1 cellular context compared by ENCODE assay signal in genomic region chr1:40691538-40692428, GRCh38.
TF ChIP-seq lines count a peak whose summit lies in the region.

NFYC (plus strand) TSS chr1:40691704; CDS start chr1:40738844, 47,140 bp downstream.

TF ChIP-seq in HepG2, 621 proteins besides CTCF, POLR2A, EP300 and RAD21 (continued from another document and continues in another):
- peak; percentile 62 for TF ChIP-seq PATZ1 (CRISPR knock-in tag; IDR thresholded peaks at IDR 0.05)
- TF ChIP-seq HNRNPLL (IDR thresholded peaks at IDR 0.05; ENCODE audit: low read depth, low read length, poor library complexity, severe bottlenecking), result peak; percentile 77
- peak; percentile 94; the same call in 1 of the 2 replicates for TF ChIP-seq PCBP1 (IDR thresholded peaks at IDR 0.05; ENCODE audit: borderline replicate concordance, low read depth, low read length)
- TF ChIP-seq SP2 (CRISPR knock-in tag; IDR thresholded peaks at IDR 0.05), result peak; percentile 65
- TF ChIP-seq ZNF510 (CRISPR knock-in tag; IDR thresholded peaks at IDR 0.05; ENCODE audit: low read depth), result peak; percentile 80; the same call in 1 of the 2 replicates
- TF ChIP-seq CEBPZ (IDR thresholded peaks at IDR 0.05; ENCODE audit: low read length), result no peak
- TF ChIP-seq ARHGAP35 (CRISPR knock-in tag; IDR thresholded peaks at IDR 0.05; ENCODE audit: borderline replicate concordance), result peak; percentile 98; the same call in 1 of the 2 replicates
- TF ChIP-seq JUNB (CRISPR knock-in tag; IDR thresholded peaks at IDR 0.05; ENCODE audit: borderline replicate concordance), result no peak; the same call in 1 of the 2 replicates
- TF ChIP-seq MBD4 (IDR thresholded peaks at IDR 0.05; ENCODE audit: borderline replicate concordance, low read length), result no peak
- peak; percentile 92 for TF ChIP-seq ZNF781 (CRISPR knock-in tag; IDR thresholded peaks at IDR 0.05; ENCODE audit: borderline replicate concordance, not compliant biosample characterization)
- peak; percentile 41 for TF ChIP-seq ZNF121 (CRISPR knock-in tag; IDR thresholded peaks at IDR 0.05)
- no peak; the same call in 1 of the 2 replicates for TF ChIP-seq ZNF652 (CRISPR knock-in tag; IDR thresholded peaks at IDR 0.05; ENCODE audit: borderline replicate concordance, low read depth)
- TF ChIP-seq GABPA (IDR thresholded peaks at IDR 0.05; ENCODE audit: low read depth, low read length), result no peak
- TF ChIP-seq GABPA (CRISPR knock-in tag; IDR thresholded peaks at IDR 0.05; ENCODE audit: low read depth), result no peak
- TF ChIP-seq ZNF547 (CRISPR knock-in tag; IDR thresholded peaks at IDR 0.05), result peak; percentile 97
- peak; percentile 96 for TF ChIP-seq TAF1 (CRISPR knock-in tag; IDR thresholded peaks at IDR 0.05)
- TF ChIP-seq, protein P1, sequence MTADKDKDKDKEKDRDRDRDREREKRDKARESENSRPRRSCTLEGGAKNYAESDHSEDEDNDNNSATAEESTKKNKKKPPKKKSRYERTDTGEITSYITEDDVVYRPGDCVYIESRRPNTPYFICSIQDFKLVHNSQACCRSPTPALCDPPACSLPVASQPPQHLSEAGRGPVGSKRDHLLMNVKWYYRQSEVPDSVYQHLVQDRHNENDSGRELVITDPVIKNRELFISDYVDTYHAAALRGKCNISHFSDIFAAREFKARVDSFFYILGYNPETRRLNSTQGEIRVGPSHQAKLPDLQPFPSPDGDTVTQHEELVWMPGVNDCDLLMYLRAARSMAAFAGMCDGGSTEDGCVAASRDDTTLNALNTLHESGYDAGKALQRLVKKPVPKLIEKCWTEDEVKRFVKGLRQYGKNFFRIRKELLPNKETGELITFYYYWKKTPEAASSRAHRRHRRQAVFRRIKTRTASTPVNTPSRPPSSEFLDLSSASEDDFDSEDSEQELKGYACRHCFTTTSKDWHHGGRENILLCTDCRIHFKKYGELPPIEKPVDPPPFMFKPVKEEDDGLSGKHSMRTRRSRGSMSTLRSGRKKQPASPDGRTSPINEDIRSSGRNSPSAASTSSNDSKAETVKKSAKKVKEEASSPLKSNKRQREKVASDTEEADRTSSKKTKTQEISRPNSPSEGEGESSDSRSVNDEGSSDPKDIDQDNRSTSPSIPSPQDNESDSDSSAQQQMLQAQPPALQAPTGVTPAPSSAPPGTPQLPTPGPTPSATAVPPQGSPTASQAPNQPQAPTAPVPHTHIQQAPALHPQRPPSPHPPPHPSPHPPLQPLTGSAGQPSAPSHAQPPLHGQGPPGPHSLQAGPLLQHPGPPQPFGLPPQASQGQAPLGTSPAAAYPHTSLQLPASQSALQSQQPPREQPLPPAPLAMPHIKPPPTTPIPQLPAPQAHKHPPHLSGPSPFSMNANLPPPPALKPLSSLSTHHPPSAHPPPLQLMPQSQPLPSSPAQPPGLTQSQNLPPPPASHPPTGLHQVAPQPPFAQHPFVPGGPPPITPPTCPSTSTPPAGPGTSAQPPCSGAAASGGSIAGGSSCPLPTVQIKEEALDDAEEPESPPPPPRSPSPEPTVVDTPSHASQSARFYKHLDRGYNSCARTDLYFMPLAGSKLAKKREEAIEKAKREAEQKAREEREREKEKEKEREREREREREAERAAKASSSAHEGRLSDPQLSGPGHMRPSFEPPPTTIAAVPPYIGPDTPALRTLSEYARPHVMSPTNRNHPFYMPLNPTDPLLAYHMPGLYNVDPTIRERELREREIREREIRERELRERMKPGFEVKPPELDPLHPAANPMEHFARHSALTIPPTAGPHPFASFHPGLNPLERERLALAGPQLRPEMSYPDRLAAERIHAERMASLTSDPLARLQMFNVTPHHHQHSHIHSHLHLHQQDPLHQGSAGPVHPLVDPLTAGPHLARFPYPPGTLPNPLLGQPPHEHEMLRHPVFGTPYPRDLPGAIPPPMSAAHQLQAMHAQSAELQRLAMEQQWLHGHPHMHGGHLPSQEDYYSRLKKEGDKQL (CRISPR knock-in tag; IDR thresholded peaks at IDR 0.05; ENCODE audit: low read depth), result no peak
- TF ChIP-seq, protein P2, sequence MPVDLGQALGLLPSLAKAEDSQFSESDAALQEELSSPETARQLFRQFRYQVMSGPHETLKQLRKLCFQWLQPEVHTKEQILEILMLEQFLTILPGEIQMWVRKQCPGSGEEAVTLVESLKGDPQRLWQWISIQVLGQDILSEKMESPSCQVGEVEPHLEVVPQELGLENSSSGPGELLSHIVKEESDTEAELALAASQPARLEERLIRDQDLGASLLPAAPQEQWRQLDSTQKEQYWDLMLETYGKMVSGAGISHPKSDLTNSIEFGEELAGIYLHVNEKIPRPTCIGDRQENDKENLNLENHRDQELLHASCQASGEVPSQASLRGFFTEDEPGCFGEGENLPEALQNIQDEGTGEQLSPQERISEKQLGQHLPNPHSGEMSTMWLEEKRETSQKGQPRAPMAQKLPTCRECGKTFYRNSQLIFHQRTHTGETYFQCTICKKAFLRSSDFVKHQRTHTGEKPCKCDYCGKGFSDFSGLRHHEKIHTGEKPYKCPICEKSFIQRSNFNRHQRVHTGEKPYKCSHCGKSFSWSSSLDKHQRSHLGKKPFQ (CRISPR knock-in tag; IDR thresholded peaks at IDR 0.05; ENCODE audit: insufficient replicate concordance), result peak; percentile 87
- 0 out of 2 replicates have a peak, but pooled peaks have one; percentile 76 for TF ChIP-seq ZNF367 (CRISPR knock-in tag; IDR thresholded peaks at IDR 0.05; ENCODE audit: borderline replicate concordance)
- peak; percentile 98 for TF ChIP-seq ZC3H4 (CRISPR knock-in tag; IDR thresholded peaks at IDR 0.05; ENCODE audit: borderline replicate concordance)
- TF ChIP-seq HOXA9 (CRISPR knock-in tag; IDR thresholded peaks at IDR 0.05; ENCODE audit: borderline replicate concordance), result no peak; the same call in 1 of the 2 replicates
- TF ChIP-seq CCAR2 (optimal IDR thresholded peaks at IDR 0.05; ENCODE audit: low read depth, low read length), result no peak
- 0 out of 2 replicates have a peak, but pooled peaks have one; percentile 83 for TF ChIP-seq RARG (CRISPR knock-in tag; IDR thresholded peaks at IDR 0.05; ENCODE audit: low read depth)
- peak; percentile 64; the same call in 1 of the 2 replicates for TF ChIP-seq ZNF20 (CRISPR knock-in tag; IDR thresholded peaks at IDR 0.05)
- peak; percentile 96; the same call in 1 of the 2 replicates for TF ChIP-seq ZFP82 (CRISPR knock-in tag; IDR thresholded peaks at IDR 0.05; ENCODE audit: borderline replicate concordance)
- peak; percentile 72; the same call in 1 of the 2 replicates for TF ChIP-seq MZF1 (CRISPR knock-in tag; IDR thresholded peaks at IDR 0.05; ENCODE audit: borderline replicate concordance)
- peak; percentile 98 for TF ChIP-seq ZNF749 (CRISPR knock-in tag; IDR thresholded peaks at IDR 0.05; ENCODE audit: borderline replicate concordance)
- peak; percentile 82; the same call in 1 of the 2 replicates for TF ChIP-seq ZNF30 (CRISPR knock-in tag; IDR thresholded peaks at IDR 0.05)
- TF ChIP-seq ZNF850 (CRISPR knock-in tag; conservative IDR thresholded peaks at IDR 0.05), result no peak
- TF ChIP-seq ZNF569 (CRISPR knock-in tag; IDR thresholded peaks at IDR 0.05; ENCODE audit: borderline replicate concordance), result no peak
- TF ChIP-seq GPN1 (CRISPR knock-in tag; IDR thresholded peaks at IDR 0.05; ENCODE audit: borderline replicate concordance), result no peak
- TF ChIP-seq ZNF615 (CRISPR knock-in tag; IDR thresholded peaks at IDR 0.05; ENCODE audit: borderline replicate concordance), result 0 out of 2 replicates have a peak, but pooled peaks have one; percentile 85
- TF ChIP-seq ZNF354B (CRISPR knock-in tag; IDR thresholded peaks at IDR 0.05), result no peak
- TF ChIP-seq CREB1 (IDR thresholded peaks at IDR 0.05), result peak; percentile 52; the same call in 1 of the 2 replicates
- peak; percentile 87 for TF ChIP-seq CREB1 (CRISPR knock-in tag; IDR thresholded peaks at IDR 0.05)
- TF ChIP-seq RBAK (CRISPR knock-in tag; IDR thresholded peaks at IDR 0.05), result no peak
- TF ChIP-seq MEIS1 (CRISPR knock-in tag; IDR thresholded peaks at IDR 0.05; ENCODE audit: borderline replicate concordance), result peak; percentile 92
- TF ChIP-seq EED (CRISPR knock-in tag; IDR thresholded peaks at IDR 0.05), result peak; percentile 40; the same call in 1 of the 2 replicates
- TF ChIP-seq RFX1 (IDR thresholded peaks at IDR 0.05), result no peak
- TF ChIP-seq MIXL1 (CRISPR knock-in tag; IDR thresholded peaks at IDR 0.05), result no peak
- peak; percentile 80; the same call in 1 of the 2 replicates for TF ChIP-seq SNAI1 (CRISPR knock-in tag; IDR thresholded peaks at IDR 0.05; ENCODE audit: borderline replicate concordance)
- TF ChIP-seq ZKSCAN5 (CRISPR knock-in tag; IDR thresholded peaks at IDR 0.05), result no peak
- TF ChIP-seq, protein P3, sequence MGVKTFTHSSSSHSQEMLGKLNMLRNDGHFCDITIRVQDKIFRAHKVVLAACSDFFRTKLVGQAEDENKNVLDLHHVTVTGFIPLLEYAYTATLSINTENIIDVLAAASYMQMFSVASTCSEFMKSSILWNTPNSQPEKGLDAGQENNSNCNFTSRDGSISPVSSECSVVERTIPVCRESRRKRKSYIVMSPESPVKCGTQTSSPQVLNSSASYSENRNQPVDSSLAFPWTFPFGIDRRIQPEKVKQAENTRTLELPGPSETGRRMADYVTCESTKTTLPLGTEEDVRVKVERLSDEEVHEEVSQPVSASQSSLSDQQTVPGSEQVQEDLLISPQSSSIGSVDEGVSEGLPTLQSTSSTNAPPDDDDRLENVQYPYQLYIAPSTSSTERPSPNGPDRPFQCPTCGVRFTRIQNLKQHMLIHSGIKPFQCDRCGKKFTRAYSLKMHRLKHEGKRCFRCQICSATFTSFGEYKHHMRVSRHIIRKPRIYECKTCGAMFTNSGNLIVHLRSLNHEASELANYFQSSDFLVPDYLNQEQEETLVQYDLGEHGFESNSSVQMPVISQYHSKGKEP (CRISPR knock-in tag; IDR thresholded peaks at IDR 0.05), result peak; percentile 55; the same call in 1 of the 2 replicates
- TF ChIP-seq ZFYVE20 (CRISPR knock-in tag; IDR thresholded peaks at IDR 0.05; ENCODE audit: borderline replicate concordance, low read depth), result 0 out of 2 replicates have a peak, but pooled peaks have one; percentile 66
- TF ChIP-seq DMTF1 (CRISPR knock-in tag; IDR thresholded peaks at IDR 0.05), result peak; percentile 30; the same call in 1 of the 2 replicates
- TF ChIP-seq, protein P4, sequence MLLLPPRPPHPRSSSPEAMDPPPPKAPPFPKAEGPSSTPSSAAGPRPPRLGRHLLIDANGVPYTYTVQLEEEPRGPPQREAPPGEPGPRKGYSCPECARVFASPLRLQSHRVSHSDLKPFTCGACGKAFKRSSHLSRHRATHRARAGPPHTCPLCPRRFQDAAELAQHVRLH (CRISPR knock-in tag; IDR thresholded peaks at IDR 0.05; ENCODE audit: borderline replicate concordance, low read depth), result peak; percentile 37; the same call in 1 of the 2 replicates
- TF ChIP-seq NFKB2 (CRISPR knock-in tag; IDR thresholded peaks at IDR 0.05; ENCODE audit: borderline replicate concordance), result peak; percentile 89; the same call in 1 of the 2 replicates
- 0 out of 2 replicates have a peak, but pooled peaks have one; percentile 37 for TF ChIP-seq TEAD2 (CRISPR knock-in tag; IDR thresholded peaks at IDR 0.05)
- TF ChIP-seq ZNF317 (CRISPR knock-in tag; IDR thresholded peaks at IDR 0.05), result peak; percentile 28; the same call in 1 of the 2 replicates
- TF ChIP-seq POGZ (CRISPR knock-in tag; IDR thresholded peaks at IDR 0.05), result peak; percentile 92
- TF ChIP-seq ZNF644 (CRISPR knock-in tag; IDR thresholded peaks at IDR 0.05; ENCODE audit: low read depth), result peak; percentile 53; the same call in 1 of the 2 replicates
- no peak for TF ChIP-seq ZNF550 (CRISPR knock-in tag; IDR thresholded peaks at IDR 0.05; ENCODE audit: borderline replicate concordance)
